9 cellular contexts compared by ENCODE assay signal in genomic region chr21:35342440-35342839, GRCh38.
A peak's percentile ranks its signal among the peaks of the same experiment; 100 is the strongest.
DNase-seq lines count a peak whose midpoint lies in the region; ATAC-seq and TF ChIP-seq lines count a peak whose summit lies in the region.
"Had no signal": no experiment of that assay in that cellular context is flagged by ENCODE, and none has a peak within 500 bp of the region (broad histone marks: within the 10 kb centered on the region; RNA-seq: fewer than 3 reads in every experiment).

No MANE protein-coding gene starts in this region.

- H4K20me1 ChIP-seq in MM.1S (ENCODE audit: insufficient read depth, low read length), result no peaks in the 10 kb centered on the region

- H3K36me3 ChIP-seq in MM.1S (replicated peaks; ENCODE audit: insufficient read depth, low read length), result no peaks in the 10 kb centered on the region

- CTCF ChIA-PET in T-cell (lab: Charles Lee), result no interaction called here

- TF ChIP-seq CTCF in HFFc6 (IDR thresholded peaks at IDR 0.05), result no peak
- TF ChIP-seq CTCF in MM.1S (IDR thresholded peaks at IDR 0.05; ENCODE audit: low read length), result no peak

- H3K9ac ChIP-seq in MM.1S (ENCODE audit: low read length), result no peak overlapping the region

- POLR2A ChIA-PET in T-cell (lab: Charles Lee), result no interaction called here

- H3K9me3 ChIP-seq in MM.1S (replicated peaks; ENCODE audit: insufficient read depth, low read length), result no peaks in the 10 kb centered on the region

- no peaks in the 10 kb centered on the region for H3K9me2 ChIP-seq in MM.1S (replicated peaks; ENCODE audit: insufficient read depth, low read length)

- H3K4me2 ChIP-seq in MM.1S (ENCODE audit: low read depth, low read length), result no peak overlapping the region

- H3K4me3 Mint-ChIP-seq in T-cell (peak overlapping the region; percentile 25 to 54 (median 43)), HFFc6 (no peak overlapping the region)

- H3K27ac Mint-ChIP-seq in T-cell, result no peak overlapping the region
- H3K27ac Mint-ChIP-seq in HFFc6, result no peak overlapping the region

- H3K4me1 Mint-ChIP-seq in T-cell (peaks cover 7 to 15% (median 14%) of the 10 kb centered on the region in 3 donors), HFFc6 (ENCODE audit: low read depth) (peaks cover 15% of the 10 kb centered on the region; the same call in 1 of the 2 replicates)

- no peak overlapping the region for H2AFZ ChIP-seq in MM.1S (ENCODE audit: low read length)

- no peak for DNase-seq in T-cell
- DNase-seq in stimulated activated CD4-positive, alpha-beta T cell treated with anti-CD3 and anti-CD28 coated beads, Interleukin-15, amount 100 ng/mL, for 24 hours, result peak; percentile 52
- DNase-seq in HFFc6, result no peak
- no peak for DNase-seq in KG1 (lab: John Stamatoyannopoulos, UW)
- no peak for DNase-seq in MM.1S
- DNase-seq: nucleus accumbens had no signal

- no peak overlapping the region for H3K27ac ChIP-seq in MM.1S (ENCODE audit: low read length)

- H3K4me3 ChIP-seq in MM.1S (ENCODE audit: low read length), result no peak overlapping the region

- no peaks in the 10 kb centered on the region for H3F3A ChIP-seq in MM.1S (ENCODE audit: insufficient read depth, low read length)

- peaks cover 3 to 8% of the 10 kb centered on the region in 2 donors for H3K27me3 Mint-ChIP-seq in T-cell
- H3K27me3 Mint-ChIP-seq in HFFc6 (ENCODE audit: insufficient read depth), result no peaks in the 10 kb centered on the region; the same call in 1 of the 2 replicates

- H3K27me3 ChIP-seq in MM.1S (replicated peaks; ENCODE audit: insufficient read depth, low read length), result no peaks in the 10 kb centered on the region

- no peaks in the 10 kb centered on the region for H3K79me2 ChIP-seq in MM.1S (ENCODE audit: low read length)

- H3K9me3 Mint-ChIP-seq in T-cell (no peaks in the 10 kb centered on the region), HFFc6 (no peaks in the 10 kb centered on the region)

- no peaks in the 10 kb centered on the region for H3K4me1 ChIP-seq in MM.1S (ENCODE audit: low read length)

- peak; percentile 69 for ATAC-seq in GM18861 (IDR thresholded peaks at IDR 0.05; ENCODE audit: unreplicated experiment)
- ATAC-seq in HG03039 (IDR thresholded peaks at IDR 0.05; ENCODE audit: unreplicated experiment), result peak; percentile 64
- no peak for ATAC-seq in T-cell (replicated peaks in 1 of 4)
- ATAC-seq: Panc1 had no signal

- H3K36me3 Mint-ChIP-seq in T-cell, result no peaks in the 10 kb centered on the region
- H3K36me3 Mint-ChIP-seq in HFFc6 (ENCODE audit: low read depth), result no peaks in the 10 kb centered on the region

Comparison
In these comparisons a context has a peak if more than half of its experiments do, and no peak if none do; other contexts are left out.
1. ATAC-seq: peak in GM18861 (single experiment) and HG03039 (single experiment); none in T-cell (0 of 4).